Comparison of ENCODE assay signal across 11 cellular contexts in the genomic region with DNA sequence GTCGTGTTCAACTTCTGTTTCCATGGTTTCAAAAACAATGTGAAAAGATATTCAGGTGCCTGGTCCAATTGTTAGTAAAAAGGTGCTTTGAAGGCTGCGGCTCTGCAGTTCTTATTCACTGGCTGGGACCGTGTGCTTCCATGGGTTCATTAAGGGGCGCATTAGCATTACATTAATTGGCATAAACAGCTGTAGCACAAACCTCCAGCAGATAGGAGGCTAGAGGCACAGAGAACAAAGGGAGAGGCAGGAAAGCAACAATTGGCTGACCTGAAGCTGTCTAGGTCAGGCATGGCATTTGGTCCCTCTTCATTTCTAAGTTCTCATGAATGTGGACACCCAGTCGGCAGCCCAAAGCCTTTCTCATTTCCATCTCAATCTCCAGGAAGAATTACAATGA. TPM values are rescaled to one million over a fixed set of nuclear protein-coding genes. Genes with fewer than 3 reads are reported as not detected.
DNase-seq lines count a peak whose midpoint lies in the region; ATAC-seq and TF ChIP-seq lines count a peak whose summit lies in the region.
"Had no signal": no experiment of that assay in that cellular context is flagged by ENCODE, and none has a peak within 500 bp of the region (broad histone marks: within the 10 kb centered on the region; RNA-seq: fewer than 3 reads in every experiment).

No MANE protein-coding gene starts in this region.

- peak overlapping the region; percentile 67 for H3K27ac Mint-ChIP-seq in glutamatergic neuron (ENCODE audit: unreplicated experiment)
- no peak overlapping the region for H3K27ac Mint-ChIP-seq in activated T-cell treated with anti-CD3 and anti-CD28 coated beads, Interleukin-2, amount 50 U/mL, for 72 hours
- H3K27ac Mint-ChIP-seq: activated T-helper 17 cell treated with anti-CD3 and anti-CD28 coated beads, Interleukin-2, amount 50 U/mL, for 72 hours had no signal

- no peak for TF ChIP-seq CTCF in glutamatergic neuron (IDR thresholded peaks at IDR 0.05; ENCODE audit: partially characterized antibody, unreplicated experiment)

- H3K4me1 Mint-ChIP-seq in glutamatergic neuron (ENCODE audit: low read depth, unreplicated experiment): peaks cover 24% of the 10 kb centered on the region
- H3K4me1 Mint-ChIP-seq in activated T-cell treated with anti-CD3 and anti-CD28 coated beads, Interleukin-2, amount 50 U/mL, for 72 hours (ENCODE audit: low read depth): no peaks in the 10 kb centered on the region
- H3K4me1 Mint-ChIP-seq: activated T-helper 17 cell treated with anti-CD3 and anti-CD28 coated beads, Interleukin-2, amount 50 U/mL, for 72 hours had no signal

- H3K27me3 Mint-ChIP-seq in glutamatergic neuron (ENCODE audit: unreplicated experiment): no peaks in the 10 kb centered on the region
- no peaks in the 10 kb centered on the region for H3K27me3 Mint-ChIP-seq in activated T-cell treated with anti-CD3 and anti-CD28 coated beads, Interleukin-2, amount 50 U/mL, for 72 hours (ENCODE audit: low read depth)

- no peaks in the 10 kb centered on the region for H3K36me3 ChIP-seq in MG63

- no peaks in the 10 kb centered on the region for H3K36me3 Mint-ChIP-seq in glutamatergic neuron (ENCODE audit: unreplicated experiment)
- H3K36me3 Mint-ChIP-seq in activated T-cell treated with anti-CD3 and anti-CD28 coated beads, Interleukin-2, amount 50 U/mL, for 72 hours (ENCODE audit: insufficient read depth in 2 of 2): no peaks in the 10 kb centered on the region

- H3K9me3 Mint-ChIP-seq in glutamatergic neuron (ENCODE audit: unreplicated experiment): peaks cover 2% of the 10 kb centered on the region
- no peaks in the 10 kb centered on the region for H3K9me3 Mint-ChIP-seq in activated T-cell treated with anti-CD3 and anti-CD28 coated beads, Interleukin-2, amount 50 U/mL, for 72 hours
- H3K9me3 Mint-ChIP-seq: activated T-helper 17 cell treated with anti-CD3 and anti-CD28 coated beads, Interleukin-2, amount 50 U/mL, for 72 hours had no signal

- no peak overlapping the region for H3K4me3 ChIP-seq in MG63

- ATAC-seq in GM18858 (IDR thresholded peaks at IDR 0.05; ENCODE audit: unreplicated experiment) (peak; percentile 19), GM21786 (IDR thresholded peaks at IDR 0.05; ENCODE audit: unreplicated experiment) (peak; percentile 23), HG03342 (IDR thresholded peaks at IDR 0.05; ENCODE audit: unreplicated experiment) (peak; percentile 55)
- no peak for ATAC-seq in activated T-cell treated with anti-CD3 and anti-CD28 coated beads, Interleukin-2, amount 50 U/mL, for 72 hours (replicated peaks in 1 of 2)
- ATAC-seq: activated T-helper 17 cell treated with anti-CD3 and anti-CD28 coated beads, Interleukin-2, amount 50 U/mL, for 72 hours; sciatic nerve had no signal

- no peak for DNase-seq in glutamatergic neuron
- no peak for DNase-seq in NCI-H187 (lab: John Stamatoyannopoulos, UW)
- no peak for DNase-seq in activated T-cell treated with anti-CD3 and anti-CD28 coated beads, Interleukin-2, amount 50 U/mL, for 72 hours
- no peak for DNase-seq in NCI-H1417 treated with DMSO at 0.1 percent for 48 hours (lab: John Stamatoyannopoulos, UW)
- DNase-seq in MG63: no peak
- DNase-seq: mesenchymal stem cell had no signal

- H3K4me3 Mint-ChIP-seq in glutamatergic neuron (ENCODE audit: unreplicated experiment): no peak overlapping the region
- no peak overlapping the region for H3K4me3 Mint-ChIP-seq in activated T-cell treated with anti-CD3 and anti-CD28 coated beads, Interleukin-2, amount 50 U/mL, for 72 hours
- H3K4me3 Mint-ChIP-seq: activated T-helper 17 cell treated with anti-CD3 and anti-CD28 coated beads, Interleukin-2, amount 50 U/mL, for 72 hours had no signal

- H3K27me3 ChIP-seq in MG63: no peaks in the 10 kb centered on the region

- H3K9me3 ChIP-seq in MG63: no peaks in the 10 kb centered on the region

RNA-seq across cellular contexts. Expression of a gene that starts 16.6 kb away (rescaled TPM):
- total RNA-seq in glutamatergic neuron (ENCODE audit: unreplicated experiment): 126 TPM
- total RNA-seq in activated T-cell treated with anti-CD3 and anti-CD28 coated beads, Interleukin-2, amount 50 U/mL, for 72 hours: 10 to 100 TPM; 40.8 to 56.8 TPM
- total RNA-seq in MG63 (2014; rRNA removed; shearing (Covaris generic); ENCODE audit: low replicate concordance): 31.3 and 35.5 TPM in 2 replicates

Comparison
In these comparisons a context has a peak if more than half of its experiments do, and no peak if none do; other contexts are left out.
1. ATAC-seq: peak in GM18858 (single experiment), GM21786 (single experiment) and HG03342 (single experiment); none in activated T-cell treated with anti-CD3 and anti-CD28 coated beads, Interleukin-2, amount 50 U/mL, for 72 hours (0 of 2).